Comparison of ENCODE assay signal across 8 cellular contexts in genomic region chr7:1530946-1531262, GRCh38. TPM values are rescaled to one million over a fixed set of nuclear protein-coding genes. Genes with fewer than 3 reads are reported as not detected.
DNase-seq lines count a peak whose midpoint lies in the region; ATAC-seq and TF ChIP-seq lines count a peak whose summit lies in the region.

No MANE protein-coding gene starts in this region.

- H3K9me3 ChIP-seq in MG63 = no peaks in the 10 kb centered on the region
- H3K9me3 ChIP-seq in suprapubic skin = no peaks in the 10 kb centered on the region

- DNase-seq in activated CD8-positive, alpha-beta memory T cell treated with anti-CD3 and anti-CD28 coated beads, Interleukin-2, amount 50 U/mL, for 4 hours = peak; percentile 51
- no peak for DNase-seq in activated CD8-positive, alpha-beta memory T cell treated with anti-CD3 and anti-CD28 coated beads for 24 hours
- DNase-seq in MG63 (no peak), fibroblast of the aortic adventitia (ENCODE audit: low read depth) (no peak), suprapubic skin (ENCODE audit: low spot score in 2 of 2) (no peak), iPS-NIHi11 (ENCODE audit: low spot score) (no peak), SKM-1 (lab: John Stamatoyannopoulos, UW; ENCODE audit: unreplicated experiment) (no peak)

- TF ChIP-seq CTCF in fibroblast of the aortic adventitia (IDR thresholded peaks at IDR 0.05; ENCODE audit: insufficient read depth, low read length) = no peak
- no peak for TF ChIP-seq CTCF in suprapubic skin (IDR thresholded peaks at IDR 0.05)

- ATAC-seq in GM18520 (IDR thresholded peaks at IDR 0.05; ENCODE audit: unreplicated experiment) = no peak

- H3K4me3 ChIP-seq in MG63 (peak overlapping the region; percentile 67), fibroblast of the aortic adventitia (ENCODE audit: low read depth, low read length) (peak overlapping the region; percentile 77), suprapubic skin (peak overlapping the region; percentile 80)

- TF ChIP-seq EP300 in suprapubic skin (IDR thresholded peaks at IDR 0.05) = no peak

- H3K36me3 ChIP-seq in MG63 (peaks cover 7% of the 10 kb centered on the region; the same call in 1 of the 2 replicates), suprapubic skin (peaks cover 4% of the 10 kb centered on the region)

- peak overlapping the region; percentile 98 for H3K27ac ChIP-seq in suprapubic skin

- WGBS in suprapubic skin = 0% methylated on average over 6 of the region's 45 CpGs

- peaks cover 54% of the 10 kb centered on the region for H3K4me1 ChIP-seq in suprapubic skin

- TF ChIP-seq POLR2A in suprapubic skin (IDR thresholded peaks at IDR 0.05) = no peak

- H3K27me3 ChIP-seq in MG63 (no peaks in the 10 kb centered on the region), suprapubic skin (no peaks in the 10 kb centered on the region)

RNA-seq across cellular contexts. Expression of gene MAFK, which starts 0.4 kb away (rescaled TPM):
- total RNA-seq in MG63 (2014; rRNA removed; shearing (Covaris generic); ENCODE audit: low replicate concordance) = 18.7 and 25.3 TPM in 2 replicates
- 5.3 and 12.7 TPM in 2 replicates for total RNA-seq in fibroblast of the aortic adventitia (ENCODE audit: low replicate concordance)
- total RNA-seq in suprapubic skin = 10 to 100 TPM; 29.3 to 65.0 (median 36.2) TPM

RNA-seq across cellular contexts. Expression of gene TMEM184A, which starts 25.1 kb away (rescaled TPM):
- not detected in 2 replicates for total RNA-seq in MG63 (2014; rRNA removed; shearing (Covaris generic); ENCODE audit: low replicate concordance)
- total RNA-seq in fibroblast of the aortic adventitia (ENCODE audit: low replicate concordance) (not detected in 2 replicates), suprapubic skin (100 to 1,000 TPM in 3 of 4 donors, 10 to 100 TPM in 1; 55.0 to 234 (median 112) TPM)

RNA-seq across cellular contexts. Expression of gene INTS1, which starts 26.7 kb away (rescaled TPM):
- 34.2 and 48.6 TPM in 2 replicates for total RNA-seq in MG63 (2014; rRNA removed; shearing (Covaris generic); ENCODE audit: low replicate concordance)
- total RNA-seq in fibroblast of the aortic adventitia (ENCODE audit: low replicate concordance) (44.2 and 53.1 TPM in 2 replicates), suprapubic skin (10 to 100 TPM; 45.7 to 96.5 (median 75.8) TPM)

RNA-seq across cellular contexts. Expression of gene PSMG3, which starts 38.9 kb away (rescaled TPM):
- total RNA-seq in MG63 (2014; rRNA removed; shearing (Covaris generic); ENCODE audit: low replicate concordance) = 37.9 and 95.1 TPM in 2 replicates
- total RNA-seq in fibroblast of the aortic adventitia (ENCODE audit: low replicate concordance) (6.6 and 20.5 TPM in 2 replicates), suprapubic skin (10 to 100 TPM; 35.7 to 79.0 (median 62.0) TPM)

Comparison
In these comparisons a context has a peak if more than half of its experiments do, and no peak if none do; other contexts are left out.
1. RNA of gene TMEM184A, which starts 25.1 kb away (total RNA-seq): 55.0 to 234 TPM in suprapubic skin; not detected in MG63 and not detected in fibroblast of the aortic adventitia; every median in the first group is over 10 times any median in the second.
2. Peak in every context shown above with its lines, with median percentiles within 50 percentile points of each other: H3K4me3 ChIP-seq.